In genomic region chr3:51388286-51389029, GRCh38 we compare ENCODE assay signal across 8 cellular contexts. TPM values are rescaled to one million over a fixed set of nuclear protein-coding genes. Genes with fewer than 3 reads are reported as not detected.
DNase-seq lines count a peak whose midpoint lies in the region; ATAC-seq and TF ChIP-seq lines count a peak whose summit lies in the region.

No MANE protein-coding gene starts in this region.

- H4K8ac ChIP-seq in IMR-90 (ENCODE audit: low read depth in 2 of 2, low read length in 2 of 2): no peak overlapping the region

- WGBS in IMR-90 (ENCODE audit: extremely low coverage in 2 of 2, insufficient read length in 1 of 2), 2 experiments: 100% methylated on average over 2 of the region's 6 CpGs; no CpG with 5 or more reads in 1 of the 2 experiments

- H3K79me1 ChIP-seq in IMR-90 (ENCODE audit: low read depth in 1 of 2, low read length in 2 of 2): peaks cover 26 to 73% of the 10 kb centered on the region in 2 experiments

- no peak overlapping the region for H3K9ac ChIP-seq in IMR-90 (ENCODE audit: low read depth, low read length)
- peak overlapping the region; percentile 48 for H3K9ac ChIP-seq in adipocyte (ENCODE audit: low read length)

- H3K4me3 ChIP-seq in CD8-positive, alpha-beta memory T cell (ENCODE audit: low read length): no peak overlapping the region
- H3K4me3 ChIP-seq in IMR-90 (ENCODE audit: insufficient read depth, low read depth, low read length): no peak overlapping the region
- no peak overlapping the region for H3K4me3 ChIP-seq in adipocyte (ENCODE audit: low read length)

- no peaks in the 10 kb centered on the region for H3K27me3 ChIP-seq in CD8-positive, alpha-beta memory T cell (ENCODE audit: insufficient read depth, low read length, poor library complexity, severe bottlenecking)
- H3K27me3 ChIP-seq in IMR-90 (ENCODE audit: control insufficient read depth, insufficient read depth, low read length) (no peaks in the 10 kb centered on the region), adipocyte (replicated peaks; ENCODE audit: control insufficient read depth, insufficient read depth, low read length) (no peaks in the 10 kb centered on the region)

- no peak overlapping the region for H2AK5ac ChIP-seq in IMR-90 (ENCODE audit: low read depth, low read length)

- no peaks in the 10 kb centered on the region for H3K9me3 ChIP-seq in CD8-positive, alpha-beta memory T cell (ENCODE audit: low read length)
- H3K9me3 ChIP-seq in IMR-90 (ENCODE audit: control insufficient read depth, insufficient read depth, low read length): no peaks in the 10 kb centered on the region
- H3K9me3 ChIP-seq in adipocyte (ENCODE audit: control insufficient read depth, low read length): no peaks in the 10 kb centered on the region

- TF ChIP-seq POLR2A in IMR-90 (IDR thresholded peaks at IDR 0.05; ENCODE audit: low read depth, low read length): no peak

- no peak overlapping the region for H4K5ac ChIP-seq in IMR-90 (ENCODE audit: low read depth, low read length)

- POLR2A ChIA-PET in CD8-positive, alpha-beta memory T cell (lab: Charles Lee): interaction anchor here (1.4 kb wide), 1 partner anchor 10 kb away, joined by 5 read pairs; no protein-coding TSS in a partner anchor
- POLR2A ChIA-PET in IMR-90 (lab: Charles Lee; ENCODE audit: unreplicated experiment): no interaction called here

- no peak overlapping the region for H3K4me2 ChIP-seq in IMR-90 (ENCODE audit: low read depth, low read length)

- peak overlapping the region; percentile 5 for H2AK9ac ChIP-seq in IMR-90 (replicated peaks; ENCODE audit: low read depth, low read length, poor library complexity)

- H3K4me1 Mint-ChIP-seq in CD8-positive, alpha-beta memory T cell: peaks cover 54 to 79% (median 67%) of the 10 kb centered on the region in 3 donors

- intact Hi-C loops in IMR-90 (cut with micrococcal nuclease): loop anchor here (5.0 kb wide), 3 partner anchors 414 to 1041 kb away; partner anchors contain the start of gene ZMYND10

- TF ChIP-seq CTCF in IMR-90 (conservative IDR thresholded peaks at IDR 0.05; ENCODE audit: low read depth, low read length): peak; percentile 27; the same call in 1 of the 2 replicates
- no peak for TF ChIP-seq CTCF in omental fat pad (IDR thresholded peaks at IDR 0.05)

- ATAC-seq in IMR-90 (ENCODE audit: low read depth) (no peak), omental fat pad (ENCODE audit: low FRiP score) (no peak), HG02973 (IDR thresholded peaks at IDR 0.05; ENCODE audit: unreplicated experiment) (no peak)

- dilution Hi-C loops in IMR-90 (cut with HindIII; ENCODE audit: low sequenced_read_pairs, unreplicated experiment): no loop called here

- peaks cover 4 to 59% (median 9%) of the 10 kb centered on the region in 3 donors for H3K36me3 Mint-ChIP-seq in CD8-positive, alpha-beta memory T cell

- H3K36me3 ChIP-seq in CD8-positive, alpha-beta memory T cell (ENCODE audit: insufficient read depth, low read length): peaks cover 28% of the 10 kb centered on the region
- H3K36me3 ChIP-seq in IMR-90 (ENCODE audit: control insufficient read depth, insufficient read depth, low read length) (peaks cover 40% of the 10 kb centered on the region), adipocyte (ENCODE audit: control insufficient read depth, insufficient read depth, low read length, severe bottlenecking) (peaks cover 34% of the 10 kb centered on the region)

- no peak overlapping the region for H2BK120ac ChIP-seq in IMR-90 (ENCODE audit: low read depth, low read length)

- peak overlapping the region in 2 of 7 donors; percentile 23 to 84 for H3K4me3 Mint-ChIP-seq in CD8-positive, alpha-beta memory T cell

- in situ Hi-C loops in IMR-90 (cut with MboI; ENCODE audit: low sequenced_read_pairs): loop anchor here (25.0 kb wide), 2 partner anchors 549 to 1051 kb away; partner anchors contain the start of genes PARP3, RASSF1, RRP9 and TUSC2

- H2BK5ac ChIP-seq in IMR-90 (ENCODE audit: low read depth, low read length, poor library complexity, severe bottlenecking): no peak overlapping the region

- H3K27me3 Mint-ChIP-seq in CD8-positive, alpha-beta memory T cell: peaks cover 0 to 2% of the 10 kb centered on the region in 2 donors

- no peak for DNase-seq in CD8-positive, alpha-beta memory T cell
- peak; percentile 20 for DNase-seq in IMR-90
- DNase-seq in adipocyte (ENCODE audit: low read depth): peak; percentile 19
- DNase-seq in mesenteric fat pad (ENCODE audit: low spot score): peak; percentile 59
- no peak for DNase-seq in middle frontal gyrus (ENCODE audit: extremely low spot score, low spot score)
- no peak for DNase-seq in stimulated activated naive CD4-positive, alpha-beta T cell treated with Interleukin-2 at 50 U/mL for 16 hours (lab: John Stamatoyannopoulos, UW)
- DNase-seq in omental fat pad (ENCODE audit: low spot score): no peak

- no peak overlapping the region for H3K23ac ChIP-seq in IMR-90 (ENCODE audit: low read depth, low read length)

- no peak for TF ChIP-seq RAD21 in IMR-90 (IDR thresholded peaks at IDR 0.05; ENCODE audit: low read length)

- peaks cover 69% of the 10 kb centered on the region for H3K4me1 ChIP-seq in CD8-positive, alpha-beta memory T cell (ENCODE audit: insufficient read depth, low read length)
- H3K4me1 ChIP-seq in IMR-90 (ENCODE audit: control insufficient read depth, insufficient read depth, low read length): peaks cover 24% of the 10 kb centered on the region
- peaks cover 55% of the 10 kb centered on the region for H3K4me1 ChIP-seq in adipocyte (ENCODE audit: control insufficient read depth, insufficient read depth, low read length)

- CTCF ChIA-PET in CD8-positive, alpha-beta memory T cell (lab: Charles Lee): interaction anchor here (0.7 to 3.6 kb wide), 17 partner anchors 10 to 797 kb away, joined by 3 to 23 read pairs (median 5); partner anchors contain the start of genes CISH and MAPKAPK3
- CTCF ChIA-PET in IMR-90 (lab: Yijun Ruan, JAX): interaction anchor here (0.6 to 1.0 kb wide), 2 partner anchors 8 to 772 kb away, joined by 3 read pairs; no protein-coding TSS in a partner anchor

- no peak overlapping the region for H3K27ac ChIP-seq in CD8-positive, alpha-beta memory T cell (ENCODE audit: low read depth, low read length)
- no peak overlapping the region for H3K27ac ChIP-seq in IMR-90 (ENCODE audit: insufficient read depth, low read length)

- no peak overlapping the region for H2BK20ac ChIP-seq in IMR-90 (ENCODE audit: low read depth, low read length)

- no peak overlapping the region for H2BK15ac ChIP-seq in IMR-90 (ENCODE audit: low read depth, low read length)

- BruUV-seq in IMR-90 (replicated peaks; lab: Mats Ljungman, UMichigan): no TSS peak

- peak overlapping the region in 5 of 8 donors; percentile 6 to 95 (median 71) for H3K27ac Mint-ChIP-seq in CD8-positive, alpha-beta memory T cell

- H3K9me3 Mint-ChIP-seq in CD8-positive, alpha-beta memory T cell: no peaks in the 10 kb centered on the region

- H2AFZ ChIP-seq in IMR-90 (replicated peaks; ENCODE audit: low read length, poor library complexity): no peak overlapping the region

- peaks cover 61% of the 10 kb centered on the region for H4K20me1 ChIP-seq in IMR-90 (ENCODE audit: insufficient read depth, low read length)

- peaks cover 9% of the 10 kb centered on the region; the same call in 1 of the 2 replicates for H3K9me1 ChIP-seq in IMR-90 (ENCODE audit: insufficient read depth, low read length)

- no peak overlapping the region for H3K18ac ChIP-seq in IMR-90 (ENCODE audit: low read depth, low read length)

- H3K4ac ChIP-seq in IMR-90 (ENCODE audit: low read depth, low read length): no peak overlapping the region

- H3K56ac ChIP-seq in IMR-90 (ENCODE audit: extremely low read depth, insufficient read depth, low read length): no peak overlapping the region

- H4K91ac ChIP-seq in IMR-90 (ENCODE audit: insufficient read depth, low read depth, low read length): no peak overlapping the region

- H3K14ac ChIP-seq in IMR-90 (replicated peaks; ENCODE audit: low read depth, low read length): no peak overlapping the region

TF ChIP-seq in IMR-90, 13 proteins besides CTCF, POLR2A, EP300 and RAD21 (continues in another document):
- TF ChIP-seq RFX5 (IDR thresholded peaks at IDR 0.05; ENCODE audit: low read depth, low read length) (no peak), MXI1 (IDR thresholded peaks at IDR 0.05; ENCODE audit: borderline replicate concordance, low read depth, low read length) (no peak), SMC3 (IDR thresholded peaks at IDR 0.05; ENCODE audit: low read depth, low read length) (no peak; the same call in 1 of the 2 replicates), USF2 (IDR thresholded peaks at IDR 0.05; ENCODE audit: low read depth, low read length) (no peak), CEBPB (IDR thresholded peaks at IDR 0.05; ENCODE audit: low read depth, low read length) (no peak), MAFK (IDR thresholded peaks at IDR 0.05; ENCODE audit: low read depth, low read length) (no peak), MAZ (IDR thresholded peaks at IDR 0.05; ENCODE audit: borderline replicate concordance, low read depth, low read length) (no peak), BHLHE40 (IDR thresholded peaks at IDR 0.05; ENCODE audit: low read depth, low read length) (no peak), RCOR1 (IDR thresholded peaks at IDR 0.05; ENCODE audit: insufficient replicate concordance, low read length) (no peak)

RNA-seq across cellular contexts. Expression of gene RBM15B, which starts 2.6 kb away (rescaled TPM):
- total RNA-seq in CD8-positive, alpha-beta memory T cell: 10 to 100 TPM; 47.4 to 47.8 TPM
- 26.7 TPM for polyA plus RNA-seq in CD8-positive, alpha-beta memory T cell
- total RNA-seq in IMR-90 (2012; rRNA removed): 17.2 and 17.4 TPM in 2 replicates
- polyA plus RNA-seq in IMR-90 (2012; rRNA removed): 15.0 and 16.2 TPM in 2 replicates
- polyA plus RNA-seq in IMR-90 (2012; cell fraction: cytosol; rRNA removed): 16.0 and 21.0 TPM in 2 replicates
- 7.4 and 10.0 TPM in 2 replicates for polyA plus RNA-seq in IMR-90 (2012; cell fraction: nucleus; rRNA removed; ENCODE audit: low replicate concordance)
- total RNA-seq in mesenteric fat pad: 28.0 TPM
- 10 to 100 TPM; 25.1 to 39.0 (median 27.8) TPM for total RNA-seq in omental fat pad

RNA-seq across cellular contexts. Expression of gene MANF, which starts 3.4 kb away (rescaled TPM):
- 100 to 1,000 TPM; 197 to 204 TPM for total RNA-seq in CD8-positive, alpha-beta memory T cell
- 64.5 TPM for polyA plus RNA-seq in CD8-positive, alpha-beta memory T cell
- 65.4 and 78.9 TPM in 2 replicates for total RNA-seq in IMR-90 (2012; rRNA removed)
- polyA plus RNA-seq in IMR-90 (2012; rRNA removed): 122 and 131 TPM in 2 replicates
- 40.5 and 61.4 TPM in 2 replicates for polyA plus RNA-seq in IMR-90 (2012; cell fraction: cytosol; rRNA removed)
- 7.3 and 37.0 TPM in 2 replicates for polyA plus RNA-seq in IMR-90 (2012; cell fraction: nucleus; rRNA removed; ENCODE audit: low replicate concordance)
- 87.8 TPM for total RNA-seq in mesenteric fat pad
- 10 to 100 TPM; 27.0 to 54.7 (median 39.4) TPM for total RNA-seq in omental fat pad

Comparison
In these comparisons a context has a peak if more than half of its experiments do, and no peak if none do; other contexts are left out.
1. DNase-seq: peak in IMR-90 (single experiment), adipocyte (single experiment) and mesenteric fat pad (single experiment); none in CD8-positive, alpha-beta memory T cell (0 of 5), middle frontal gyrus (single experiment), stimulated activated naive CD4-positive, alpha-beta T cell treated with Interleukin-2 at 50 U/mL for 16 hours (single experiment) and omental fat pad (single experiment).